In the genomic region with DNA sequence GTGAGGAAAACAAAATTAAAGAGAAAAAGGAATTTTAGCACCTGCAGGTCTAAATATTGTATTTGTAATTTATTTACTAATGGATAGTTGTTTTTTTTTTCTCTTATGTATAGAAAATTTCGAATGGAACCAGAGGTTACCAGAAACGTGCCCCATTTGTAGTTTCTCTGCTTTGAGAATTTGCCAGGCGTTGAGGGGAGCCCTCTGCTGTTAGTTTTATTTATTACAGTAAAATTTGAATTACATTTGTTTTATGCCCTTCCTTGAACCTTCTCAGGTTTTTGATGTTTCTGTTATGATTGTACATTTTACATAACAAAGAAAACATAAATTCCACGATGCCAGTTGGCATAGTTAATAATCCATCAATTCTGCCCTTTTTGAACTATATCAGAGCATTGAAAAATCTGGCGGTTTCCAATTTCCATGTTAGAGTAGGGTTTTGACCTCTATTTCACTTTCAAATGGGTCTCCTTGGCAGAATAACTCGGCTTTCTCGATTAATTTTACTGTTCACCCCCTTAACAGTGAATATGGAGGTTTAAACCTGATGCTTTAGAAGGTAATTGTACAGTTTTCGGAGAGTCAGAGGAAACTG, we compare ENCODE assay signal across 9 cellular contexts. TPM values are rescaled to one million over a fixed set of nuclear protein-coding genes. Genes with fewer than 3 reads are reported as not detected.
DNase-seq lines count a peak whose midpoint lies in the region; ATAC-seq and TF ChIP-seq lines count a peak whose summit lies in the region.
"Had no signal": no experiment of that assay in that cellular context is flagged by ENCODE, and none has a peak within 500 bp of the region (broad histone marks: within the 10 kb centered on the region; RNA-seq: fewer than 3 reads in every experiment).

No MANE protein-coding gene starts in this region.

- H3K36me3 ChIP-seq in Caco-2 (ENCODE audit: control insufficient read depth, insufficient read depth, low read length) (no peaks in the 10 kb centered on the region), stomach (no peaks in the 10 kb centered on the region)

- H3K27ac ChIP-seq in RWPE1 (no peak overlapping the region), stomach (no peak overlapping the region)

- no peak overlapping the region for H3K4me3 ChIP-seq in Caco-2 (ENCODE audit: low read depth, low read length)
- no peak overlapping the region for H3K4me3 ChIP-seq in foreskin fibroblast (ENCODE audit: low read depth in 1 of 2, low read length in 2 of 2)
- H3K4me3 ChIP-seq in stomach = no peak overlapping the region

- TF ChIP-seq CTCF in Caco-2 (IDR thresholded peaks at IDR 0.05; ENCODE audit: insufficient read depth in 1 of 2, low read depth in 1 of 2, low read length in 1 of 2, severe bottlenecking in 1 of 2, unreplicated experiment in 1 of 2) (peak; percentile 48 to 67), RWPE1 (conservative IDR thresholded peaks at IDR 0.05; ENCODE audit: low read depth) (peak; percentile 77), foreskin fibroblast (IDR thresholded peaks at IDR 0.05; ENCODE audit: low read depth, low read length) (peak; percentile 43), stomach (IDR thresholded peaks at IDR 0.05) (peak in 5 of 7 experiments; percentile 40 to 63 (median 56))

- H3K4me3 Mint-ChIP-seq in Caco-2 (ENCODE audit: unreplicated experiment) = no peak overlapping the region
- H3K4me3 Mint-ChIP-seq in activated T-helper 17 cell treated with anti-CD3 and anti-CD28 coated beads, Interleukin-2, amount 50 U/mL, for 72 hours = no peak overlapping the region
- H3K4me3 Mint-ChIP-seq: stimulated activated naive CD8-positive, alpha-beta T cell treated with anti-CD3 and anti-CD28 coated beads, Interleukin-15, Interleukin-2, amounts not matched to agents 100 ng/mL and 50 ng/mL, for 24 hours had no signal

- H3K27me3 Mint-ChIP-seq in Caco-2 (ENCODE audit: insufficient read depth, unreplicated experiment) = peaks cover 8% of the 10 kb centered on the region
- peaks cover 20% of the 10 kb centered on the region for H3K27me3 Mint-ChIP-seq in activated T-helper 17 cell treated with anti-CD3 and anti-CD28 coated beads, Interleukin-2, amount 50 U/mL, for 72 hours

- intact Hi-C loops in Caco-2 (cut with micrococcal nuclease; ENCODE audit: unreplicated experiment) (loop anchor here (1.0 kb wide), 1 partner anchor 132 kb away; no protein-coding TSS in a partner anchor), stomach (cut with DNase I; ENCODE audit: low total_unique reads) (loop anchor here (5.0 kb wide), 1 partner anchor 130 kb away; no protein-coding TSS in a partner anchor)

- WGBS in stomach, 5 donors = 25 to 27% (median 26%) methylated on average over 8 of the region's 8 CpGs

- no peak for TF ChIP-seq POLR2A in stomach (IDR thresholded peaks at IDR 0.05)

- H3K9me3 ChIP-seq in Caco-2 (no peaks in the 10 kb centered on the region), stomach (no peaks in the 10 kb centered on the region)

- TF ChIP-seq EP300 in stomach (IDR thresholded peaks at IDR 0.05) = no peak

- CTCF ChIA-PET in Caco-2 (lab: Charles Lee) (interaction anchor here (1.7 kb wide), 1 partner anchor 132 kb away, joined by 16 read pairs; no protein-coding TSS in a partner anchor), RWPE1 (lab: Yijun Ruan, JAX) (interaction anchor here (0.7 to 1.0 kb wide), 6 partner anchors 8 to 1625 kb away, joined by 3 to 6 read pairs (median 5); no protein-coding TSS in a partner anchor)

- POLR2A ChIA-PET in Caco-2 (lab: Charles Lee) (no interaction called here), RWPE1 (lab: Yijun Ruan, JAX; ENCODE audit: low non-redundant PET) (no interaction called here)

- DNase-seq in Caco-2 (peak in 1 of 2 experiments; percentile 16), RWPE1 (ENCODE audit: low spot score) (peak; percentile 39), foreskin fibroblast (peak in 1 of 2 donors; percentile 65), stomach (no peak), DMS79 (lab: John Stamatoyannopoulos, UW) (no peak)
- DNase-seq in stimulated activated CD4-positive, alpha-beta T cell treated with anti-CD3 and anti-CD28 coated beads, Interleukin-2, amount 100 ng/mL, for 48 hours = no peak

- no peaks in the 10 kb centered on the region for H3K27me3 ChIP-seq in Caco-2 (replicated peaks; ENCODE audit: control insufficient read depth, insufficient read depth, low read length)
- H3K27me3 ChIP-seq in stomach = no peaks in the 10 kb centered on the region

- no peaks in the 10 kb centered on the region for H3K4me1 ChIP-seq in Caco-2
- H3K4me1 ChIP-seq in stomach = peaks cover 0 to 14% (median 7%) of the 10 kb centered on the region in 4 donors

- ATAC-seq in HG02885 (IDR thresholded peaks at IDR 0.05; ENCODE audit: poor library complexity, unreplicated experiment) = peak; percentile 33
- ATAC-seq in activated T-helper 17 cell treated with anti-CD3 and anti-CD28 coated beads, Interleukin-2, amount 50 U/mL, for 72 hours (replicated peaks) = no peak

- no peaks in the 10 kb centered on the region for H3K36me3 Mint-ChIP-seq in Caco-2 (ENCODE audit: insufficient read depth, unreplicated experiment)
- H3K36me3 Mint-ChIP-seq in activated T-helper 17 cell treated with anti-CD3 and anti-CD28 coated beads, Interleukin-2, amount 50 U/mL, for 72 hours (ENCODE audit: low read depth) = no peaks in the 10 kb centered on the region

- BruUV-seq in Caco-2 (replicated peaks; lab: Mats Ljungman, UMichigan) = no TSS peak

- no peaks in the 10 kb centered on the region for H3K9me3 Mint-ChIP-seq in Caco-2 (ENCODE audit: unreplicated experiment)
- no peaks in the 10 kb centered on the region for H3K9me3 Mint-ChIP-seq in activated T-helper 17 cell treated with anti-CD3 and anti-CD28 coated beads, Interleukin-2, amount 50 U/mL, for 72 hours
- H3K9me3 Mint-ChIP-seq: stimulated activated naive CD8-positive, alpha-beta T cell treated with anti-CD3 and anti-CD28 coated beads, Interleukin-15, Interleukin-2, amounts not matched to agents 100 ng/mL and 50 ng/mL, for 24 hours had no signal

- no peak overlapping the region for H3K27ac Mint-ChIP-seq in Caco-2 (ENCODE audit: unreplicated experiment)
- H3K27ac Mint-ChIP-seq in activated T-helper 17 cell treated with anti-CD3 and anti-CD28 coated beads, Interleukin-2, amount 50 U/mL, for 72 hours = no peak overlapping the region
- H3K27ac Mint-ChIP-seq: stimulated activated naive CD8-positive, alpha-beta T cell treated with anti-CD3 and anti-CD28 coated beads, Interleukin-15, Interleukin-2, amounts not matched to agents 100 ng/mL and 50 ng/mL, for 24 hours had no signal

- H3K4me1 Mint-ChIP-seq in Caco-2 (ENCODE audit: low read depth, unreplicated experiment) = no peaks in the 10 kb centered on the region
- no peaks in the 10 kb centered on the region for H3K4me1 Mint-ChIP-seq in activated T-helper 17 cell treated with anti-CD3 and anti-CD28 coated beads, Interleukin-2, amount 50 U/mL, for 72 hours

RNA-seq across cellular contexts. Expression of gene RFPL4B, which starts 35.1 kb away (rescaled TPM):
- not detected in 2 replicates for total RNA-seq in Caco-2 (2022)
- total RNA-seq in stomach = not detected
- not detected for polyA plus RNA-seq in stomach
- total RNA-seq in activated T-helper 17 cell treated with anti-CD3 and anti-CD28 coated beads, Interleukin-2, amount 50 U/mL, for 72 hours = not detected

RNA-seq across cellular contexts. Expression of gene LAMA4, which starts 57.7 kb away (rescaled TPM):
- total RNA-seq in Caco-2 (2022) (0.37 TPM in 1 of 2 replicates, not detected in the other), stomach (100 to 1,000 TPM in 2 of 5 donors, 10 to 100 TPM in 3; 39.1 to 324 (median 56.1) TPM)
- 10 to 100 TPM in 2 of 3 donors, 1 to 10 TPM in 1; 9.7 to 18.5 (median 14.0) TPM for polyA plus RNA-seq in stomach
- not detected for total RNA-seq in activated T-helper 17 cell treated with anti-CD3 and anti-CD28 coated beads, Interleukin-2, amount 50 U/mL, for 72 hours

Comparison
In these comparisons a context has a peak if more than half of its experiments do, and no peak if none do; other contexts are left out.
1. RNA of gene LAMA4, which starts 57.7 kb away (total RNA-seq): 39.1 to 324 TPM in stomach; 0.37 TPM in Caco-2 and not detected in activated T-helper 17 cell treated with anti-CD3 and anti-CD28 coated beads, Interleukin-2, amount 50 U/mL, for 72 hours; every median in the first group is over 10 times any median in the second.
2. Peak in every context shown above with its lines, with median percentiles within 50 percentile points of each other: CTCF ChIP-seq.